In the genomic region with DNA sequence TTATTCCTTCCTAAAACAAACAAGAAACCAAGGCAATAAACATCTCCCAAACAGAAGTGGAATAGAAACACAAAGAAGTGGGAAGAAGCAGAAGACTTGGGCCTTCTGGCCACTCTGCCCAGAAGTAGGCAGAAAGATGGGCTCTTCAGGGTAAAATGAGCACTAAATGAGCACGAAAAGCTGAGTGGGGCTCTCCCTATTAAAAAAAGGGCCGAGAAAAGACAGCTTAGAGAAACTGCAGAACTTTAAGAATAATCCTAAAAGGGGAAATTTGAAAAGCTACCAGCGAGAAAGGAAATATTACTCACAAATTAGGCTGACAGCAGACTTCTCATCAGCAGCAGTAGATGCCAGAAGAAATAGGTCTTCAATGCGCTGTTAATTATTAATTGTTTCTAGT, we compare ENCODE assay signal across 19 cellular contexts.
DNase-seq lines count a peak whose midpoint lies in the region; ATAC-seq, FAIRE-seq and TF ChIP-seq lines count a peak whose summit lies in the region.
"Had no signal": no experiment of that assay in that cellular context is flagged by ENCODE, and none has a peak within 500 bp of the region (broad histone marks: within the 10 kb centered on the region; RNA-seq: fewer than 3 reads in every experiment).

No MANE protein-coding gene starts in this region.

- in situ Hi-C loops in GM13976 (cut with MboI; ENCODE audit: low sequenced_read_pairs, unreplicated experiment): loop anchor here (10.0 kb wide), 2 partner anchors 252 to 422 kb away; no protein-coding TSS in a partner anchor

- H3K27me3 Mint-ChIP-seq in activated CD4-positive, alpha-beta T cell treated with anti-CD3 and anti-CD28 coated beads, Interleukin-2, amount 10 ng/mL, durations not matched to agents 24 days and 14 days: no peaks in the 10 kb centered on the region
- H3K27me3 Mint-ChIP-seq in dendritic cell treated with granulocyte-macrophage colony-stimulating factor and Interleukin-4, amounts not matched to agents 40 ng/mL and 50 ng/mL, for 4 days: no peaks in the 10 kb centered on the region
- H3K27me3 Mint-ChIP-seq: CD4-positive, alpha-beta T cell had no signal

- H3K27ac Mint-ChIP-seq in activated CD4-positive, alpha-beta T cell treated with anti-CD3 and anti-CD28 coated beads, Interleukin-2, amount 10 ng/mL, durations not matched to agents 24 days and 14 days: peak overlapping the region; percentile 21
- peak overlapping the region; percentile 96 for H3K27ac Mint-ChIP-seq in dendritic cell treated with granulocyte-macrophage colony-stimulating factor and Interleukin-4, amounts not matched to agents 40 ng/mL and 50 ng/mL, for 4 days
- H3K27ac Mint-ChIP-seq: CD4-positive, alpha-beta T cell; H9 had no signal

- no peaks in the 10 kb centered on the region for H3K9me3 Mint-ChIP-seq in activated CD4-positive, alpha-beta T cell treated with anti-CD3 and anti-CD28 coated beads, Interleukin-2, amount 10 ng/mL, durations not matched to agents 24 days and 14 days
- no peaks in the 10 kb centered on the region for H3K9me3 Mint-ChIP-seq in dendritic cell treated with granulocyte-macrophage colony-stimulating factor and Interleukin-4, amounts not matched to agents 40 ng/mL and 50 ng/mL, for 4 days
- H3K9me3 Mint-ChIP-seq: CD4-positive, alpha-beta T cell; H9 had no signal

- DNase-seq in activated CD4-positive, alpha-beta T cell treated with anti-CD3 and anti-CD28 coated beads, Interleukin-2, amount 10 ng/mL, durations not matched to agents 24 days and 14 days: no peak
- no peak for DNase-seq in activated CD4-positive, alpha-beta T cell treated with anti-CD3 and anti-CD28 coated beads, Interleukin-2, amount 50 U/mL, for 1 hour
- peak; percentile 17 for DNase-seq in GM13976 (ENCODE audit: low spot score)
- DNase-seq in stimulated activated naive CD8-positive, alpha-beta T cell treated with anti-CD3 and anti-CD28 coated beads, Interleukin-15, Interleukin-2, amounts not matched to agents 100 U/mL and 50 U/mL, for 24 hours: no peak
- DNase-seq in HTR-8/SVneo (ENCODE audit: insufficient read length, low spot score): no peak
- DNase-seq: CD4-positive, alpha-beta T cell; DMS79 treated with DMSO at 0.1 percent for 48 hours; GDM1; H9; IMR-90; NCI-H1417 treated with DMSO at 0.1 percent for 48 hours; NCI-H2029 treated with DMSO at 0.1 percent for 48 hours; NCI-H526 treated with DMSO at 0.1 percent for 48 hours; NK-92 treated with Interleukin-12 subunit alpha and Interleukin-12 subunit beta, amount 100 ng/mL, for 24 hours had no signal

- peaks cover 25% of the 10 kb centered on the region for H3K36me3 Mint-ChIP-seq in activated CD4-positive, alpha-beta T cell treated with anti-CD3 and anti-CD28 coated beads, Interleukin-2, amount 10 ng/mL, durations not matched to agents 24 days and 14 days (ENCODE audit: low read depth)
- H3K36me3 Mint-ChIP-seq in dendritic cell treated with granulocyte-macrophage colony-stimulating factor and Interleukin-4, amounts not matched to agents 40 ng/mL and 50 ng/mL, for 4 days (ENCODE audit: low read depth): peaks cover 59% of the 10 kb centered on the region

- intact Hi-C loops in activated CD4-positive, alpha-beta T cell treated with anti-CD3 and anti-CD28 coated beads, Interleukin-2, amount 10 ng/mL, durations not matched to agents 24 days and 14 days (cut with micrococcal nuclease): loop anchor here (10.0 kb wide), 1 partner anchor 772 kb away; no protein-coding TSS in a partner anchor
- intact Hi-C loops in dendritic cell treated with granulocyte-macrophage colony-stimulating factor and Interleukin-4, amounts not matched to agents 40 ng/mL and 50 ng/mL, for 4 days (cut with micrococcal nuclease): loop anchor here (10.0 kb wide), 1 partner anchor 422 kb away; no protein-coding TSS in a partner anchor

- H3K4me3 Mint-ChIP-seq in activated CD4-positive, alpha-beta T cell treated with anti-CD3 and anti-CD28 coated beads, Interleukin-2, amount 10 ng/mL, durations not matched to agents 24 days and 14 days: no peak overlapping the region
- H3K4me3 Mint-ChIP-seq in dendritic cell treated with granulocyte-macrophage colony-stimulating factor and Interleukin-4, amounts not matched to agents 40 ng/mL and 50 ng/mL, for 4 days: peak overlapping the region; percentile 50
- H3K4me3 Mint-ChIP-seq: CD4-positive, alpha-beta T cell; H9 had no signal

- no peak for TF ChIP-seq CTCF in GM13976 (IDR thresholded peaks at IDR 0.05; ENCODE audit: borderline replicate concordance, control extremely low read depth, extremely low read depth, insufficient read depth, missing control alignments)

- peaks cover 16% of the 10 kb centered on the region for H3K4me1 Mint-ChIP-seq in activated CD4-positive, alpha-beta T cell treated with anti-CD3 and anti-CD28 coated beads, Interleukin-2, amount 10 ng/mL, durations not matched to agents 24 days and 14 days
- peaks cover 69% of the 10 kb centered on the region for H3K4me1 Mint-ChIP-seq in dendritic cell treated with granulocyte-macrophage colony-stimulating factor and Interleukin-4, amounts not matched to agents 40 ng/mL and 50 ng/mL, for 4 days (ENCODE audit: low read depth)

- ATAC-seq in stimulated activated naive CD8-positive, alpha-beta T cell treated with anti-CD3 and anti-CD28 coated beads, Interleukin-15, Interleukin-2, amounts not matched to agents 100 U/mL and 50 U/mL, for 24 hours: peak; percentile 42
- ATAC-seq in SK-N-SH treated with all-trans-retinoic acid at 6 μM for 48 hours (no peak), GM18511 (IDR thresholded peaks at IDR 0.05; ENCODE audit: unreplicated experiment) (no peak)

- no peak for FAIRE-seq in HTR-8/SVneo (lab: Jason Lieb, UNC)
- FAIRE-seq: A204.1, D721Med had no signal

TF ChIP-seq in SK-N-SH treated with all-trans-retinoic acid at 6 μM for 48 hours, 23 proteins besides CTCF, POLR2A, EP300 and RAD21:
- TF ChIP-seq RARB (CRISPR knock-in tag; IDR thresholded peaks at IDR 0.05): no peak
- no peak for TF ChIP-seq OSR1 (CRISPR knock-in tag; IDR thresholded peaks at IDR 0.05)
- TF ChIP-seq BACH2 (CRISPR knock-in tag; IDR thresholded peaks at IDR 0.05; ENCODE audit: borderline replicate concordance): no peak
- no peak for TF ChIP-seq TCF4 (CRISPR knock-in tag; IDR thresholded peaks at IDR 0.05; ENCODE audit: borderline replicate concordance)
- TF ChIP-seq, protein P1, sequence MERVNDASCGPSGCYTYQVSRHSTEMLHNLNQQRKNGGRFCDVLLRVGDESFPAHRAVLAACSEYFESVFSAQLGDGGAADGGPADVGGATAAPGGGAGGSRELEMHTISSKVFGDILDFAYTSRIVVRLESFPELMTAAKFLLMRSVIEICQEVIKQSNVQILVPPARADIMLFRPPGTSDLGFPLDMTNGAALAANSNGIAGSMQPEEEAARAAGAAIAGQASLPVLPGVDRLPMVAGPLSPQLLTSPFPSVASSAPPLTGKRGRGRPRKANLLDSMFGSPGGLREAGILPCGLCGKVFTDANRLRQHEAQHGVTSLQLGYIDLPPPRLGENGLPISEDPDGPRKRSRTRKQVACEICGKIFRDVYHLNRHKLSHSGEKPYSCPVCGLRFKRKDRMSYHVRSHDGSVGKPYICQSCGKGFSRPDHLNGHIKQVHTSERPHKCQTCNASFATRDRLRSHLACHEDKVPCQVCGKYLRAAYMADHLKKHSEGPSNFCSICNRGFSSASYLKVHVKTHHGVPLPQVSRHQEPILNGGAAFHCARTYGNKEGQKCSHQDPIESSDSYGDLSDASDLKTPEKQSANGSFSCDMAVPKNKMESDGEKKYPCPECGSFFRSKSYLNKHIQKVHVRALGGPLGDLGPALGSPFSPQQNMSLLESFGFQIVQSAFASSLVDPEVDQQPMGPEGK (CRISPR knock-in tag; IDR thresholded peaks at IDR 0.05; ENCODE audit: borderline replicate concordance): no peak
- no peak for TF ChIP-seq CSDC2 (CRISPR knock-in tag; IDR thresholded peaks at IDR 0.05)
- no peak for TF ChIP-seq ZFP3 (CRISPR knock-in tag; IDR thresholded peaks at IDR 0.05)
- no peak for TF ChIP-seq ISL1 (CRISPR knock-in tag; IDR thresholded peaks at IDR 0.05)
- TF ChIP-seq GLIS3 (CRISPR knock-in tag; IDR thresholded peaks at IDR 0.05): no peak
- no peak for TF ChIP-seq ZNF70 (CRISPR knock-in tag; IDR thresholded peaks at IDR 0.05)
- TF ChIP-seq ESRRG (CRISPR knock-in tag; IDR thresholded peaks at IDR 0.05): no peak
- no peak for TF ChIP-seq ZNF565 (CRISPR knock-in tag; conservative IDR thresholded peaks at IDR 0.05; ENCODE audit: low read depth)
TF ChIP-seq in SK-N-SH treated with all-trans-retinoic acid at 6 μM for 48 hours: peak in this region for 0.
